1 cellular context compared by ENCODE assay signal in genomic region chr7:873367-874002, GRCh38.
TF ChIP-seq lines count a peak whose summit lies in the region.

No MANE protein-coding gene starts in this region.

TF ChIP-seq in K562, 482 proteins besides CTCF, POLR2A, EP300 and RAD21 (continued from another document and continues in another):
- TF ChIP-seq MGA (IDR thresholded peaks at IDR 0.05) (peak; percentile 100), POLR3A (IDR thresholded peaks at IDR 0.05; ENCODE audit: borderline replicate concordance, extremely low read depth, insufficient read depth, insufficient read length) (no peak), KDM2B (CRISPR knock-in tag; IDR thresholded peaks at IDR 0.05) (no peak), CREB5 (CRISPR knock-in tag; IDR thresholded peaks at IDR 0.05) (no peak), ZNF609 (CRISPR knock-in tag; IDR thresholded peaks at IDR 0.05; ENCODE audit: borderline replicate concordance) (peak; percentile 97), GTF2F1 (IDR thresholded peaks at IDR 0.05; ENCODE audit: low read depth, low read length) (no peak), ZMIZ1 (IDR thresholded peaks at IDR 0.05; ENCODE audit: low read depth in 2 of 2, low read length in 2 of 2) (peak in 1 of 2 experiments; percentile 45; a peak in 1 of 4 replicates), ZBTB43 (CRISPR knock-in tag; IDR thresholded peaks at IDR 0.05) (peak; percentile 96), CBX3 (IDR thresholded peaks at IDR 0.05; ENCODE audit: borderline replicate concordance in 1 of 2, low read length in 2 of 2) (peak in 1 of 2 experiments; percentile 97; a peak in 2 of 3 replicates), CHD2 (IDR thresholded peaks at IDR 0.05; ENCODE audit: low read depth, low read length) (peak; percentile 47; the same call in 1 of the 2 replicates), SRSF1 (IDR thresholded peaks at IDR 0.05; ENCODE audit: low read depth, low read length) (no peak), ZKSCAN3 (CRISPR knock-in tag; IDR thresholded peaks at IDR 0.05) (no peak), MYBL2 (IDR thresholded peaks at IDR 0.05; ENCODE audit: low read depth) (no peak), MYBL2 (CRISPR knock-in tag; IDR thresholded peaks at IDR 0.05; ENCODE audit: borderline replicate concordance) (no peak), ARID3B (CRISPR knock-in tag; IDR thresholded peaks at IDR 0.05; ENCODE audit: borderline replicate concordance) (no peak), ZNF311 (CRISPR knock-in tag; IDR thresholded peaks at IDR 0.05) (no peak; the same call in 1 of the 2 replicates), ZNF232 (CRISPR knock-in tag; IDR thresholded peaks at IDR 0.05) (peak; percentile 99), SNIP1 (IDR thresholded peaks at IDR 0.05; ENCODE audit: low read depth) (no peak), ZNF695 (CRISPR knock-in tag; IDR thresholded peaks at IDR 0.05) (no peak), NCOA2 (IDR thresholded peaks at IDR 0.05; ENCODE audit: partially characterized antibody in 2 of 2) (no peak), BCLAF1 (IDR thresholded peaks at IDR 0.05; ENCODE audit: borderline replicate concordance in 1 of 2, control insufficient read depth in 1 of 2, low read depth in 2 of 2, low read length in 1 of 2) (peak in 1 of 2 experiments; percentile 41; a peak in 1 of 4 replicates), MTA1 (IDR thresholded peaks at IDR 0.05; ENCODE audit: borderline replicate concordance) (no peak), CBFB (CRISPR knock-in tag; IDR thresholded peaks at IDR 0.05) (peak; percentile 89)
